ENCODE assay signal across 2 cellular contexts in the genomic region with DNA sequence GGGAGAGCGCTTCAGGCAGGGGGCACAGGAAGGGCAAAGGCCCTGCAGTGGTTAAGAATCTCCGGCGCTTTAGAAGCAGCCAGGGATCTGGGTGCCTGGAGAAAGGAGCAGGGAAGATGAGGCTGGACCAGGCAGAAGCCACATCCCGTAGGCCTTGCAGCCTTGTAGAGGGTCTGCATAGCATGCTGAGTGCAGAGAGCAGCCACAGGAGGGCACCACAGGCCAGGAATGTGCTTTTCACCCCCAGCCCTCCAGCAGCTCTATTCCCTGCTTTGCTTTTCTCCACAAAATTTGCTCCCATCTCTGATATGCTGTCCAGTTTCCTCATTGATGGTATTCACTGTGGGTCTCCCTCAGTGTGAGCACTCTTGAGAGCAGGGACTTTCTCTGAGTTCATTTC.
TF ChIP-seq lines count a peak whose summit lies in the region.

No MANE protein-coding gene starts in this region.

TF ChIP-seq in SK-N-SH, 30 proteins besides CTCF, POLR2A, EP300 and RAD21:
- no peak for TF ChIP-seq RXRA (IDR thresholded peaks at IDR 0.05; ENCODE audit: borderline replicate concordance, low read depth)
- peak; percentile 75 for TF ChIP-seq SMC3 (IDR thresholded peaks at IDR 0.05; ENCODE audit: low read depth, low read length)

TF ChIP-seq in H1, 55 proteins besides CTCF, POLR2A, EP300 and RAD21:
- TF ChIP-seq, protein P1, sequence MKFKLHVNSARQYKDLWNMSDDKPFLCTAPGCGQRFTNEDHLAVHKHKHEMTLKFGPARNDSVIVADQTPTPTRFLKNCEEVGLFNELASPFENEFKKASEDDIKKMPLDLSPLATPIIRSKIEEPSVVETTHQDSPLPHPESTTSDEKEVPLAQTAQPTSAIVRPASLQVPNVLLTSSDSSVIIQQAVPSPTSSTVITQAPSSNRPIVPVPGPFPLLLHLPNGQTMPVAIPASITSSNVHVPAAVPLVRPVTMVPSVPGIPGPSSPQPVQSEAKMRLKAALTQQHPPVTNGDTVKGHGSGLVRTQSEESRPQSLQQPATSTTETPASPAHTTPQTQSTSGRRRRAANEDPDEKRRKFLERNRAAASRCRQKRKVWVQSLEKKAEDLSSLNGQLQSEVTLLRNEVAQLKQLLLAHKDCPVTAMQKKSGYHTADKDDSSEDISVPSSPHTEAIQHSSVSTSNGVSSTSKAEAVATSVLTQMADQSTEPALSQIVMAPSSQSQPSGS (IDR thresholded peaks at IDR 0.05; ENCODE audit: low read length), result no peak
- TF ChIP-seq, protein P2, sequence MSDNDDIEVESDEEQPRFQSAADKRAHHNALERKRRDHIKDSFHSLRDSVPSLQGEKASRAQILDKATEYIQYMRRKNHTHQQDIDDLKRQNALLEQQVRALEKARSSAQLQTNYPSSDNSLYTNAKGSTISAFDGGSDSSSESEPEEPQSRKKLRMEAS (IDR thresholded peaks at IDR 0.05), result 0 out of 2 replicates have a peak, but pooled peaks have one; percentile 16
- TF ChIP-seq TEAD4 (IDR thresholded peaks at IDR 0.05; ENCODE audit: low read depth, low read length), result peak; percentile 90
TF ChIP-seq in H1: peak in this region for 2.
